In genomic region chr10:8056891-8057331, GRCh38 we compare ENCODE assay signal across 8 cellular contexts. TPM values are rescaled to one million over a fixed set of nuclear protein-coding genes. Genes with fewer than 3 reads are reported as not detected.
A peak's percentile ranks its signal among the peaks of the same experiment; 100 is the strongest.
DNase-seq lines count a peak whose midpoint lies in the region; ATAC-seq and TF ChIP-seq lines count a peak whose summit lies in the region.

No MANE protein-coding gene starts in this region.

- H3K27me3 ChIP-seq in Caco-2 (replicated peaks; ENCODE audit: control insufficient read depth, insufficient read depth, low read length) (no peaks in the 10 kb centered on the region), PC-9 (ENCODE audit: insufficient read depth, low read depth) (no peaks in the 10 kb centered on the region)

- intact Hi-C loops in Caco-2 (cut with micrococcal nuclease; ENCODE audit: unreplicated experiment) (loop anchor here (10.0 kb wide), 1 partner anchor 1248 kb away; no protein-coding TSS in a partner anchor), PC-9 (cut with micrococcal nuclease; ENCODE audit: unreplicated experiment) (loop anchor here (10.0 kb wide), 1 partner anchor 488 kb away; no protein-coding TSS in a partner anchor)

- TF ChIP-seq CTCF in Caco-2 (IDR thresholded peaks at IDR 0.05; ENCODE audit: insufficient read depth in 1 of 2, low read depth in 1 of 2, low read length in 1 of 2, severe bottlenecking in 1 of 2, unreplicated experiment in 1 of 2) (no peak), PC-9 (conservative IDR thresholded peaks at IDR 0.05) (no peak)

- peaks cover 25% of the 10 kb centered on the region for H3K4me1 ChIP-seq in Caco-2
- H3K4me1 ChIP-seq in PC-9 (replicated peaks; ENCODE audit: insufficient read depth) = no peaks in the 10 kb centered on the region

- peak overlapping the region; percentile 87 for H3K27ac ChIP-seq in PC-9
- H3K27ac ChIP-seq in epithelial cell of prostate = peak overlapping the region; percentile 92

- no TSS peak for BruUV-seq in Caco-2 (replicated peaks; lab: Mats Ljungman, UMichigan)
- BruUV-seq in PC-9 (replicated peaks; lab: Mats Ljungman, UMichigan) = no TSS peak

- POLR2A ChIA-PET in Caco-2 (lab: Charles Lee) = no interaction called here
- POLR2A ChIA-PET in PC-9 (lab: Charles Lee; ENCODE audit: unreplicated experiment) = interaction anchor here (0.7 kb wide), 2 partner anchors 268 to 482 kb away, joined by 4 to 6 read pairs; no protein-coding TSS in a partner anchor

- H3K36me3 ChIP-seq in Caco-2 (ENCODE audit: control insufficient read depth, insufficient read depth, low read length) = no peaks in the 10 kb centered on the region; the same call in none of the 2 replicates
- peaks cover 5% of the 10 kb centered on the region; the same call in 1 of the 2 replicates for H3K36me3 ChIP-seq in PC-9 (ENCODE audit: low read depth)

- no peaks in the 10 kb centered on the region for H3K27me3 Mint-ChIP-seq in Caco-2 (ENCODE audit: insufficient read depth, unreplicated experiment)
- peaks cover 13% of the 10 kb centered on the region for H3K27me3 Mint-ChIP-seq in stimulated activated naive CD8-positive, alpha-beta T cell treated with anti-CD3 and anti-CD28 coated beads, Interleukin-15, Interleukin-2, amounts not matched to agents 100 ng/mL and 50 ng/mL, for 24 hours

- peaks cover 36% of the 10 kb centered on the region for H3K4me1 Mint-ChIP-seq in Caco-2 (ENCODE audit: low read depth, unreplicated experiment)
- peaks cover 74% of the 10 kb centered on the region for H3K4me1 Mint-ChIP-seq in stimulated activated naive CD8-positive, alpha-beta T cell treated with anti-CD3 and anti-CD28 coated beads, Interleukin-15, Interleukin-2, amounts not matched to agents 100 ng/mL and 50 ng/mL, for 24 hours (ENCODE audit: low read depth)

- no peaks in the 10 kb centered on the region for H3K9me3 Mint-ChIP-seq in Caco-2 (ENCODE audit: unreplicated experiment)
- H3K9me3 Mint-ChIP-seq in stimulated activated naive CD8-positive, alpha-beta T cell treated with anti-CD3 and anti-CD28 coated beads, Interleukin-15, Interleukin-2, amounts not matched to agents 100 ng/mL and 50 ng/mL, for 24 hours = no peaks in the 10 kb centered on the region

- H3F3A ChIP-seq in PC-9 (ENCODE audit: insufficient read depth, low read depth) = no peaks in the 10 kb centered on the region

- peak overlapping the region; percentile 76 for H3K27ac Mint-ChIP-seq in Caco-2 (ENCODE audit: unreplicated experiment)
- H3K27ac Mint-ChIP-seq in stimulated activated naive CD8-positive, alpha-beta T cell treated with anti-CD3 and anti-CD28 coated beads, Interleukin-15, Interleukin-2, amounts not matched to agents 100 ng/mL and 50 ng/mL, for 24 hours = peak overlapping the region; percentile 96

- H3K4me2 ChIP-seq in PC-9 = peak overlapping the region; percentile 77

- no peaks in the 10 kb centered on the region for H4K20me1 ChIP-seq in PC-9 (ENCODE audit: insufficient read depth)

- no peaks in the 10 kb centered on the region for H3K9me2 ChIP-seq in PC-9 (ENCODE audit: insufficient read depth)

- peak overlapping the region; percentile 66 for H3K4me3 Mint-ChIP-seq in Caco-2 (ENCODE audit: unreplicated experiment)
- peak overlapping the region; percentile 94 for H3K4me3 Mint-ChIP-seq in stimulated activated naive CD8-positive, alpha-beta T cell treated with anti-CD3 and anti-CD28 coated beads, Interleukin-15, Interleukin-2, amounts not matched to agents 100 ng/mL and 50 ng/mL, for 24 hours

- CTCF ChIA-PET in Caco-2 (lab: Charles Lee) = no interaction called here
- CTCF ChIA-PET in PC-9 (lab: Charles Lee) = interaction anchor here (0.6 kb wide), 1 partner anchor 9 kb away, joined by 6 read pairs; no protein-coding TSS in a partner anchor

- H3K4me3 ChIP-seq in Caco-2 (ENCODE audit: low read depth, low read length) (no peak overlapping the region), PC-9 (peak overlapping the region; percentile 58)

- H3K36me3 Mint-ChIP-seq in Caco-2 (ENCODE audit: insufficient read depth, unreplicated experiment) = peaks cover 74% of the 10 kb centered on the region
- H3K36me3 Mint-ChIP-seq in stimulated activated naive CD8-positive, alpha-beta T cell treated with anti-CD3 and anti-CD28 coated beads, Interleukin-15, Interleukin-2, amounts not matched to agents 100 ng/mL and 50 ng/mL, for 24 hours (ENCODE audit: low read depth) = peaks cover 50% of the 10 kb centered on the region

- H2AFZ ChIP-seq in PC-9 = no peak overlapping the region

- no peak for DNase-seq in Caco-2
- DNase-seq in PC-9 = no peak
- DNase-seq in epithelial cell of prostate (ENCODE audit: low read depth, low spot score) = no peak
- DNase-seq in NCI-H82 treated with DMSO at 0.1 percent for 48 hours (lab: John Stamatoyannopoulos, UW; ENCODE audit: unreplicated experiment) = no peak
- no peak for DNase-seq in NCI-H1105 treated with DMSO at 0.1 percent for 48 hours (lab: John Stamatoyannopoulos, UW)
- DNase-seq in NCI-H2107 treated with DMSO at 0.1 percent for 48 hours (lab: John Stamatoyannopoulos, UW; ENCODE audit: unreplicated experiment) = no peak

- H3K9me3 ChIP-seq in Caco-2 = no peaks in the 10 kb centered on the region
- H3K9me3 ChIP-seq in PC-9 (ENCODE audit: insufficient read depth, low read depth) = no peaks in the 10 kb centered on the region

- ATAC-seq in GM21447 (IDR thresholded peaks at IDR 0.05; ENCODE audit: unreplicated experiment) = peak; percentile 33

- peaks cover 63% of the 10 kb centered on the region for H3K79me2 ChIP-seq in PC-9 (ENCODE audit: low read depth)

RNA-seq across cellular contexts. Expression of gene GATA3, which starts 2.4 kb away (rescaled TPM):
- total RNA-seq in Caco-2 (2022) (27.7 and 32.0 TPM in 2 replicates), PC-9 (2021) (41.2 and 43.6 TPM in 2 replicates)
